In genomic region chr17:59619313-59620063, GRCh38 we compare ENCODE assay signal across 8 cellular contexts. TPM values are rescaled to one million over a fixed set of nuclear protein-coding genes. Genes with fewer than 3 reads are reported as not detected.
DNase-seq lines count a peak whose midpoint lies in the region; ATAC-seq and TF ChIP-seq lines count a peak whose summit lies in the region.

Gene CLTC (plus strand): TSS chr17:59619895. CDS start chr17:59620132, 237 bp downstream.

- H3K27me3 Mint-ChIP-seq in CD8-positive, alpha-beta T cell (ENCODE audit: low read depth), result no peaks in the 10 kb centered on the region

- peak; percentile 82 for ATAC-seq in CD8-positive, alpha-beta T cell
- ATAC-seq in GM19467 (IDR thresholded peaks at IDR 0.05; ENCODE audit: unreplicated experiment) (peak; percentile 71), lung (ENCODE audit: insufficient read depth, low FRiP score) (peak; percentile 92)

- no peaks in the 10 kb centered on the region for H3K36me3 ChIP-seq in CD8-positive, alpha-beta T cell (ENCODE audit: insufficient read depth, low read length)
- no peaks in the 10 kb centered on the region for H3K36me3 ChIP-seq in lung (ENCODE audit: control insufficient read depth in 2 of 2, insufficient read depth in 2 of 2, low read length in 2 of 2)

- H3K4me1 ChIP-seq in CD8-positive, alpha-beta T cell (ENCODE audit: insufficient read depth, low read length), result peaks cover 37% of the 10 kb centered on the region
- peaks cover 2 to 16% of the 10 kb centered on the region in 2 donors for H3K4me1 ChIP-seq in lung (ENCODE audit: control insufficient read depth in 2 of 2, insufficient read depth in 2 of 2, low read length in 2 of 2)

- intact Hi-C loops in CD8-positive, alpha-beta T cell (cut with DNase I, micrococcal nuclease), result loop anchor here (1.0 to 10.0 kb wide), 13 partner anchors 33 to 1285 kb away; partner anchors contain the start of genes DHX40 (in 2 of the 2), PTRH2 (in 2 of the 2), RPS6KB1 (in 2 of the 2) and VMP1 (in 2 of the 2)

- H3K36me3 Mint-ChIP-seq in CD8-positive, alpha-beta T cell, result peaks cover 23% of the 10 kb centered on the region

- no peaks in the 10 kb centered on the region for H3K27me3 ChIP-seq in CD8-positive, alpha-beta T cell (ENCODE audit: insufficient read depth, low read length)
- no peaks in the 10 kb centered on the region for H3K27me3 ChIP-seq in lung (ENCODE audit: control insufficient read depth, insufficient read depth)

- POLR2A ChIA-PET in CD8-positive, alpha-beta T cell (lab: Charles Lee), result interaction anchor here (0.6 to 3.3 kb wide), 16 partner anchors 9 to 876 kb away, joined by 3 to 22 read pairs (median 4); partner anchors contain the start of genes DHX40, PRR11, PTRH2 and RNFT1

- peak within 1 kb of the TSS; percentile 91 for H3K27ac ChIP-seq in CD8-positive, alpha-beta T cell (ENCODE audit: low read depth, low read length)
- peak within 1 kb of the TSS; percentile 94 to 96 for H3K27ac ChIP-seq in lung (ENCODE audit: low read depth in 1 of 2, low read length in 1 of 2)

- H3K4me3 Mint-ChIP-seq in CD8-positive, alpha-beta T cell, result peak within 1 kb of the TSS; percentile 96

- H3K4me3 ChIP-seq in CD8-positive, alpha-beta T cell (ENCODE audit: low read depth, low read length), result peak within 1 kb of the TSS; percentile 99
- peak within 1 kb of the TSS; percentile 93 for H3K4me3 ChIP-seq in lung

- peaks cover 48% of the 10 kb centered on the region for H3K4me1 Mint-ChIP-seq in CD8-positive, alpha-beta T cell (ENCODE audit: low read depth)

- 0% methylated on average over 62 to 65 of the region's 65 CpGs for WGBS in lung, 2 donors

- CTCF ChIA-PET in CD8-positive, alpha-beta T cell (lab: Charles Lee), result no interaction called here

- H3K9me3 Mint-ChIP-seq in CD8-positive, alpha-beta T cell, result no peaks in the 10 kb centered on the region

- no peaks in the 10 kb centered on the region for H3K9me3 ChIP-seq in CD8-positive, alpha-beta T cell (ENCODE audit: low read length)
- H3K9me3 ChIP-seq in lung (ENCODE audit: control insufficient read depth in 2 of 2, insufficient read depth in 1 of 2, low read length in 1 of 2), result no peaks in the 10 kb centered on the region

- H3K27ac Mint-ChIP-seq in CD8-positive, alpha-beta T cell, result peak within 1 kb of the TSS; percentile 98

- peak; percentile 83 to 95 (median 89) for DNase-seq in CD8-positive, alpha-beta T cell
- DNase-seq in HS-27A (ENCODE audit: low read depth), result peak; percentile 96
- DNase-seq in NK-92 (lab: John Stamatoyannopoulos, UW; ENCODE audit: unreplicated experiment), result peak; percentile 64
- DNase-seq in activated CD8-positive, alpha-beta memory T cell treated with anti-CD3 and anti-CD28 coated beads for 24 hours, result peak; percentile 96
- peak; percentile 82 for DNase-seq in effector CD8-positive, alpha-beta T cell (lab: John Stamatoyannopoulos, UW)
- DNase-seq in lung (ENCODE audit: low spot score), result peak; percentile 91
- DNase-seq in stimulated activated CD4-positive, alpha-beta T cell treated with anti-CD3 and anti-CD28 coated beads, TNF-alpha, amount 100 ng/mL, for 4 hours (ENCODE audit: low read depth in 3 of 3), result peak; percentile 80 to 90 (median 86)

- no peak for TF ChIP-seq CTCF in CD8-positive, alpha-beta T cell (IDR thresholded peaks at IDR 0.05)
- no peak for TF ChIP-seq CTCF in lung (IDR thresholded peaks at IDR 0.05; ENCODE audit: control extremely low read depth, extremely low read depth)

RNA-seq across cellular contexts. Expression of gene CLTC, which starts in this region (rescaled TPM):
- total RNA-seq in CD8-positive, alpha-beta T cell, result 10 to 100 TPM; 73.4 to 86.0 TPM
- 100 to 1,000 TPM; 232 to 246 TPM for total RNA-seq in lung
- polyA plus RNA-seq in lung, result 10 to 100 TPM; 87.7 to 92.0 TPM

Comparison
In these comparisons a context has a peak if more than half of its experiments do, and no peak if none do; other contexts are left out.
1. Peak in every context shown above with its lines: DNase-seq, ATAC-seq, H3K4me3 ChIP-seq and H3K27ac ChIP-seq.